Comparison of ENCODE assay signal across 1 cellular context in the genomic region with DNA sequence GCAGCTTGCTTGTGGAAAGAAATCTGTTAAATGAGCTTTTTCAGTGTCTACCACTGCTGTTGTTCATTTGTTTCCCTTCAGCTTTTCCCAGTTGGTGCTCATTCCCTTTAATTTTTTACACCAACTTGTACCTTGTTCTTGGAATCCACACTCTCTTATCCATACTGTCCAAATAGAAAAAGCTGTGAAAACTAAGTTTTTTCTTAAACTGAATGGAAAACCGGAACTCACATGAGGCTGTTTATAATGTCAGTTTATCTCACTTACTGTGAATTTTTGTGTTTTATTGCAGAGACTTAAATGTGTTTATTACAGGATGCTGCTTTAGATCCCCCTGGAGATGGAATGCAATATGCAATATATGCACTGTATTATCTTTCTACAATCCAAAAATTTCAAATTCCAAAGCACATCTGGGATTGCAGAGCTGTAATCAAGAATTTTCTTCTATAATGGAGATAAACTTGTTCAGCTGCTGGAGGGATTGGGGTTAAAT.
A peak's percentile ranks its signal among the peaks of the same experiment; 100 is the strongest.
TF ChIP-seq lines count a peak whose summit lies in the region.

No MANE protein-coding gene starts in this region.

TF ChIP-seq in HepG2, 621 proteins besides CTCF, POLR2A, EP300 and RAD21 (continued from another document and continues in another):
- TF ChIP-seq, protein P1, sequence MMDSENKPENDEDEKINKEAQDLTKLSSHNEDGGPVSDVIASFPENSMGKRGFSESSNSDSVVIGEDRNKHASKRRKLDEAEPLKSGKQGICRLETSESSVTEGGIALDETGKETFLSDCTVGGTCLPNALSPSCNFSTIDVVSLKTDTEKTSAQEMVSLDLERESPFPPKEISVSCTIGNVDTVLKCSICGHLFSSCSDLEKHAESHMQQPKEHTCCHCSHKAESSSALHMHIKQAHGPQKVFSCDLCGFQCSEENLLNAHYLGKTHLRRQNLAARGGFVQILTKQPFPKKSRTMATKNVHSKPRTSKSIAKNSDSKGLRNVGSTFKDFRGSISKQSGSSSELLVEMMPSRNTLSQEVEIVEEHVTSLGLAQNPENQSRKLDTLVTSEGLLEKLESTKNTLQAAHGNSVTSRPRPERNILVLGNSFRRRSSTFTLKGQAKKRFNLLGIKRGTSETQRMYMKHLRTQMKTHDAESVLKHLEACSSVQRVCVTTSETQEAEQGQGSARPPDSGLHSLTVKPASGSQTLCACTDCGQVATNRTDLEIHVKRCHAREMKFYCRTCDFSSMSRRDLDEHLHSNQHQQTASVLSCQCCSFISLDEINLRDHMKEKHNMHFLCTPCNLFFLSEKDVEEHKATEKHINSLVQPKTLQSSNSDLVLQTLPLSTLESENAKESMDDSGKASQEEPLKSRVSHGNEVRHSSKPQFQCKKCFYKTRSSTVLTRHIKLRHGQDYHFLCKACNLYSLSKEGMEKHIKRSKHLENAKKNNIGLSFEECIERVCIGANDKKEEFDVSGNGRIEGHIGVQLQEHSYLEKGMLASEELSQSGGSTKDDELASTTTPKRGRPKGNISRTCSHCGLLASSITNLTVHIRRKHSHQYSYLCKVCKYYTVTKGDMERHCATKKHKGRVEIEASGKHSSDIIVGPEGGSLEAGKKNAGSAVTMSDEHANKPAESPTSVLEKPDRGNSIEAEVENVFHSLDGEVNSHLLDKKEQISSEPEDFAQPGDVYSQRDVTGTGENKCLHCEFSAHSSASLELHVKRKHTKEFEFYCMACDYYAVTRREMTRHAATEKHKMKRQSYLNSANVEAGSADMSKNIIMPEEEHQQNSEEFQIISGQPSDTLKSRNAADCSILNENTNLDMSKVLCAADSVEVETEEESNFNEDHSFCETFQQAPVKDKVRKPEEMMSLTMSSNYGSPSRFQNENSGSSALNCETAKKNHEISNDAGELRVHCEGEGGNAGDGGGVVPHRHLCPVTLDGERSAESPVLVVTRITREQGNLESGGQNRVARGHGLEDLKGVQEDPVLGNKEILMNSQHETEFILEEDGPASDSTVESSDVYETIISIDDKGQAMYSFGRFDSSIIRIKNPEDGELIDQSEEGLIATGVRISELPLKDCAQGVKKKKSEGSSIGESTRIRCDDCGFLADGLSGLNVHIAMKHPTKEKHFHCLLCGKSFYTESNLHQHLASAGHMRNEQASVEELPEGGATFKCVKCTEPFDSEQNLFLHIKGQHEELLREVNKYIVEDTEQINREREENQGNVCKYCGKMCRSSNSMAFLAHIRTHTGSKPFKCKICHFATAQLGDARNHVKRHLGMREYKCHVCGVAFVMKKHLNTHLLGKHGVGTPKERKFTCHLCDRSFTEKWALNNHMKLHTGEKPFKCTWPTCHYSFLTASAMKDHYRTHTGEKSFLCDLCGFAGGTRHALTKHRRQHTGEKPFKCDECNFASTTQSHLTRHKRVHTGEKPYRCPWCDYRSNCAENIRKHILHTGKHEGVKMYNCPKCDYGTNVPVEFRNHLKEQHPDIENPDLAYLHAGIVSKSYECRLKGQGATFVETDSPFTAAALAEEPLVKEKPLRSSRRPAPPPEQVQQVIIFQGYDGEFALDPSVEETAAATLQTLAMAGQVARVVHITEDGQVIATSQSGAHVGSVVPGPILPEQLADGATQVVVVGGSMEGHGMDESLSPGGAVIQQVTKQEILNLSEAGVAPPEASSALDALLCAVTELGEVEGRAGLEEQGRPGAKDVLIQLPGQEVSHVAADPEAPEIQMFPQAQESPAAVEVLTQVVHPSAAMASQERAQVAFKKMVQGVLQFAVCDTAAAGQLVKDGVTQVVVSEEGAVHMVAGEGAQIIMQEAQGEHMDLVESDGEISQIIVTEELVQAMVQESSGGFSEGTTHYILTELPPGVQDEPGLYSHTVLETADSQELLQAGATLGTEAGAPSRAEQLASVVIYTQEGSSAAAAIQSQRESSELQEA (CRISPR knock-in tag; IDR thresholded peaks at IDR 0.05; ENCODE audit: not compliant biosample characterization): no peak
- no peak for TF ChIP-seq ZBTB1 (CRISPR knock-in tag; IDR thresholded peaks at IDR 0.05; ENCODE audit: borderline replicate concordance)
- TF ChIP-seq ZNF383 (CRISPR knock-in tag; IDR thresholded peaks at IDR 0.05; ENCODE audit: borderline replicate concordance): 0 out of 2 replicates have a peak, but pooled peaks have one; percentile 52
- TF ChIP-seq, protein P2, sequence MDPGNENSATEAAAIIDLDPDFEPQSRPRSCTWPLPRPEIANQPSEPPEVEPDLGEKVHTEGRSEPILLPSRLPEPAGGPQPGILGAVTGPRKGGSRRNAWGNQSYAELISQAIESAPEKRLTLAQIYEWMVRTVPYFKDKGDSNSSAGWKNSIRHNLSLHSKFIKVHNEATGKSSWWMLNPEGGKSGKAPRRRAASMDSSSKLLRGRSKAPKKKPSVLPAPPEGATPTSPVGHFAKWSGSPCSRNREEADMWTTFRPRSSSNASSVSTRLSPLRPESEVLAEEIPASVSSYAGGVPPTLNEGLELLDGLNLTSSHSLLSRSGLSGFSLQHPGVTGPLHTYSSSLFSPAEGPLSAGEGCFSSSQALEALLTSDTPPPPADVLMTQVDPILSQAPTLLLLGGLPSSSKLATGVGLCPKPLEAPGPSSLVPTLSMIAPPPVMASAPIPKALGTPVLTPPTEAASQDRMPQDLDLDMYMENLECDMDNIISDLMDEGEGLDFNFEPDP (CRISPR knock-in tag; conservative IDR thresholded peaks at IDR 0.05): no peak
- TF ChIP-seq, protein P3, sequence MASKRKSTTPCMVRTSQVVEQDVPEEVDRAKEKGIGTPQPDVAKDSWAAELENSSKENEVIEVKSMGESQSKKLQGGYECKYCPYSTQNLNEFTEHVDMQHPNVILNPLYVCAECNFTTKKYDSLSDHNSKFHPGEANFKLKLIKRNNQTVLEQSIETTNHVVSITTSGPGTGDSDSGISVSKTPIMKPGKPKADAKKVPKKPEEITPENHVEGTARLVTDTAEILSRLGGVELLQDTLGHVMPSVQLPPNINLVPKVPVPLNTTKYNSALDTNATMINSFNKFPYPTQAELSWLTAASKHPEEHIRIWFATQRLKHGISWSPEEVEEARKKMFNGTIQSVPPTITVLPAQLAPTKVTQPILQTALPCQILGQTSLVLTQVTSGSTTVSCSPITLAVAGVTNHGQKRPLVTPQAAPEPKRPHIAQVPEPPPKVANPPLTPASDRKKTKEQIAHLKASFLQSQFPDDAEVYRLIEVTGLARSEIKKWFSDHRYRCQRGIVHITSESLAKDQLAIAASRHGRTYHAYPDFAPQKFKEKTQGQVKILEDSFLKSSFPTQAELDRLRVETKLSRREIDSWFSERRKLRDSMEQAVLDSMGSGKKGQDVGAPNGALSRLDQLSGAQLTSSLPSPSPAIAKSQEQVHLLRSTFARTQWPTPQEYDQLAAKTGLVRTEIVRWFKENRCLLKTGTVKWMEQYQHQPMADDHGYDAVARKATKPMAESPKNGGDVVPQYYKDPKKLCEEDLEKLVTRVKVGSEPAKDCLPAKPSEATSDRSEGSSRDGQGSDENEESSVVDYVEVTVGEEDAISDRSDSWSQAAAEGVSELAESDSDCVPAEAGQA (IDR thresholded peaks at IDR 0.05; ENCODE audit: low read depth): 0 out of 2 replicates have a peak, but pooled peaks have one; percentile 14
- TF ChIP-seq, protein P3 (CRISPR knock-in tag; IDR thresholded peaks at IDR 0.05; ENCODE audit: borderline replicate concordance): no peak
- no peak for TF ChIP-seq NONO (IDR thresholded peaks at IDR 0.05)
- TF ChIP-seq NONO (CRISPR knock-in tag; conservative IDR thresholded peaks at IDR 0.05): 0 out of 2 replicates have a peak, but pooled peaks have one; percentile 15
- no peak for TF ChIP-seq GATA4 (IDR thresholded peaks at IDR 0.05; ENCODE audit: borderline replicate concordance, low read depth)
- TF ChIP-seq, protein P4, sequence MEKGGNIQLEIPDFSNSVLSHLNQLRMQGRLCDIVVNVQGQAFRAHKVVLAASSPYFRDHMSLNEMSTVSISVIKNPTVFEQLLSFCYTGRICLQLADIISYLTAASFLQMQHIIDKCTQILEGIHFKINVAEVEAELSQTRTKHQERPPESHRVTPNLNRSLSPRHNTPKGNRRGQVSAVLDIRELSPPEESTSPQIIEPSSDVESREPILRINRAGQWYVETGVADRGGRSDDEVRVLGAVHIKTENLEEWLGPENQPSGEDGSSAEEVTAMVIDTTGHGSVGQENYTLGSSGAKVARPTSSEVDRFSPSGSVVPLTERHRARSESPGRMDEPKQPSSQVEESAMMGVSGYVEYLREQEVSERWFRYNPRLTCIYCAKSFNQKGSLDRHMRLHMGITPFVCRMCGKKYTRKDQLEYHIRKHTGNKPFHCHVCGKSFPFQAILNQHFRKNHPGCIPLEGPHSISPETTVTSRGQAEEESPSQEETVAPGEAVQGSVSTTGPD (CRISPR knock-in tag; IDR thresholded peaks at IDR 0.05): no peak
- no peak for TF ChIP-seq FOXA3 (CRISPR knock-in tag; IDR thresholded peaks at IDR 0.05)
- TF ChIP-seq SMYD3 (CRISPR knock-in tag; IDR thresholded peaks at IDR 0.05): no peak
- TF ChIP-seq SNAI1 (CRISPR knock-in tag; IDR thresholded peaks at IDR 0.05; ENCODE audit: borderline replicate concordance): no peak
- 0 out of 2 replicates have a peak, but pooled peaks have one; percentile 4 for TF ChIP-seq DMAP1 (CRISPR knock-in tag; IDR thresholded peaks at IDR 0.05)
- TF ChIP-seq, protein P5, sequence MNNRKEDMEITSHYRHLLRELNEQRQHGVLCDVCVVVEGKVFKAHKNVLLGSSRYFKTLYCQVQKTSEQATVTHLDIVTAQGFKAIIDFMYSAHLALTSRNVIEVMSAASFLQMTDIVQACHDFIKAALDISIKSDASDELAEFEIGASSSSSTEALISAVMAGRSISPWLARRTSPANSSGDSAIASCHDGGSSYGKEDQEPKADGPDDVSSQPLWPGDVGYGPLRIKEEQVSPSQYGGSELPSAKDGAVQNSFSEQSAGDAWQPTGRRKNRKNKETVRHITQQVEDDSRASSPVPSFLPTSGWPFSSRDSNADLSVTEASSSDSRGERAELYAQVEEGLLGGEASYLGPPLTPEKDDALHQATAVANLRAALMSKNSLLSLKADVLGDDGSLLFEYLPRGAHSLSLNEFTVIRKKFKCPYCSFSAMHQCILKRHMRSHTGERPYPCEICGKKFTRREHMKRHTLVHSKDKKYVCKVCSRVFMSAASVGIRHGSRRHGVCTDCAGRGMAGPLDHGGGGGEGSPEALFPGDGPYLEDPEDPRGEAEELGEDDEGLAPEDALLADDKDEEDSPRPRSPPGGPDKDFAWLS (CRISPR knock-in tag; IDR thresholded peaks at IDR 0.05; ENCODE audit: borderline replicate concordance): no peak
- TF ChIP-seq ZNF562 (CRISPR knock-in tag; IDR thresholded peaks at IDR 0.05; ENCODE audit: borderline replicate concordance): no peak
- TF ChIP-seq JUND (CRISPR knock-in tag; IDR thresholded peaks at IDR 0.05): no peak
- TF ChIP-seq HMG20A (CRISPR knock-in tag; IDR thresholded peaks at IDR 0.05; ENCODE audit: borderline replicate concordance): no peak
- TF ChIP-seq NKX3-1 (CRISPR knock-in tag; IDR thresholded peaks at IDR 0.05): no peak
- TF ChIP-seq GPN1 (CRISPR knock-in tag; IDR thresholded peaks at IDR 0.05; ENCODE audit: borderline replicate concordance): no peak
- TF ChIP-seq MATR3 (CRISPR knock-in tag; IDR thresholded peaks at IDR 0.05): no peak
- no peak for TF ChIP-seq BHLHE40 (IDR thresholded peaks at IDR 0.05; ENCODE audit: low read length)
- TF ChIP-seq HDAC6 (IDR thresholded peaks at IDR 0.05; ENCODE audit: low read depth, low read length): 0 out of 2 replicates have a peak, but pooled peaks have one; percentile 64
- TF ChIP-seq ARNTL (CRISPR knock-in tag; IDR thresholded peaks at IDR 0.05): 0 out of 2 replicates have a peak, but pooled peaks have one; percentile 7
- TF ChIP-seq, protein P6, sequence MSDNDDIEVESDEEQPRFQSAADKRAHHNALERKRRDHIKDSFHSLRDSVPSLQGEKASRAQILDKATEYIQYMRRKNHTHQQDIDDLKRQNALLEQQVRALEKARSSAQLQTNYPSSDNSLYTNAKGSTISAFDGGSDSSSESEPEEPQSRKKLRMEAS (IDR thresholded peaks at IDR 0.05): 0 out of 2 replicates have a peak, but pooled peaks have one; percentile 0
- no peak for TF ChIP-seq MTF2 (CRISPR knock-in tag; IDR thresholded peaks at IDR 0.05; ENCODE audit: borderline replicate concordance)
- no peak for TF ChIP-seq ZNF501 (CRISPR knock-in tag; IDR thresholded peaks at IDR 0.05)
- no peak for TF ChIP-seq ZNF101 (CRISPR knock-in tag; IDR thresholded peaks at IDR 0.05; ENCODE audit: borderline replicate concordance, low read depth)
- no peak for TF ChIP-seq ZBTB38 (CRISPR knock-in tag; IDR thresholded peaks at IDR 0.05)
- no peak for TF ChIP-seq MED1 (CRISPR knock-in tag; IDR thresholded peaks at IDR 0.05)
- TF ChIP-seq HES4 (CRISPR knock-in tag; IDR thresholded peaks at IDR 0.05; ENCODE audit: borderline replicate concordance): no peak
- no peak for TF ChIP-seq KDM5A (IDR thresholded peaks at IDR 0.05; ENCODE audit: borderline replicate concordance, low read length)
- TF ChIP-seq, protein P7, sequence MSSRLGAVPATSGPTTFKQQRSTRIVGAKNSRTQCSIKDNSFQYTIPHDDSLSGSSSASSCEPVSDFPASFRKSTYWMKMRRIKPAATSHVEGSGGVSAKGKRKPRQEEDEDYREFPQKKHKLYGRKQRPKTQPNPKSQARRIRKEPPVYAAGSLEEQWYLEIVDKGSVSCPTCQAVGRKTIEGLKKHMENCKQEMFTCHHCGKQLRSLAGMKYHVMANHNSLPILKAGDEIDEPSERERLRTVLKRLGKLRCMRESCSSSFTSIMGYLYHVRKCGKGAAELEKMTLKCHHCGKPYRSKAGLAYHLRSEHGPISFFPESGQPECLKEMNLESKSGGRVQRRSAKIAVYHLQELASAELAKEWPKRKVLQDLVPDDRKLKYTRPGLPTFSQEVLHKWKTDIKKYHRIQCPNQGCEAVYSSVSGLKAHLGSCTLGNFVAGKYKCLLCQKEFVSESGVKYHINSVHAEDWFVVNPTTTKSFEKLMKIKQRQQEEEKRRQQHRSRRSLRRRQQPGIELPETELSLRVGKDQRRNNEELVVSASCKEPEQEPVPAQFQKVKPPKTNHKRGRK (CRISPR knock-in tag; IDR thresholded peaks at IDR 0.05): no peak
- TF ChIP-seq, protein P8, sequence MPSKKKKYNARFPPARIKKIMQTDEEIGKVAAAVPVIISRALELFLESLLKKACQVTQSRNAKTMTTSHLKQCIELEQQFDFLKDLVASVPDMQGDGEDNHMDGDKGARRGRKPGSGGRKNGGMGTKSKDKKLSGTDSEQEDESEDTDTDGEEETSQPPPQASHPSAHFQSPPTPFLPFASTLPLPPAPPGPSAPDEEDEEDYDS (CRISPR knock-in tag; IDR thresholded peaks at IDR 0.05): no peak
- TF ChIP-seq MEIS2 (CRISPR knock-in tag; IDR thresholded peaks at IDR 0.05): no peak
- no peak for TF ChIP-seq FOXC1 (CRISPR knock-in tag; IDR thresholded peaks at IDR 0.05; ENCODE audit: borderline replicate concordance)
- no peak for TF ChIP-seq ZNF382 (CRISPR knock-in tag; IDR thresholded peaks at IDR 0.05; ENCODE audit: borderline replicate concordance)
- TF ChIP-seq ELF4 (CRISPR knock-in tag; IDR thresholded peaks at IDR 0.05; ENCODE audit: borderline replicate concordance): 0 out of 2 replicates have a peak, but pooled peaks have one; percentile 65
